8 cellular contexts compared by ENCODE assay signal in genomic region chr10:48363617-48364355, GRCh38. TPM values are rescaled to one million over a fixed set of nuclear protein-coding genes. Genes with fewer than 3 reads are reported as not detected.
A peak's percentile ranks its signal among the peaks of the same experiment; 100 is the strongest.
DNase-seq lines count a peak whose midpoint lies in the region; ATAC-seq and TF ChIP-seq lines count a peak whose summit lies in the region.

No MANE protein-coding gene starts in this region.

- H4K20me1 ChIP-seq in H9 (ENCODE audit: control insufficient read depth, insufficient read depth, insufficient read length), result no peaks in the 10 kb centered on the region

- H3K9ac ChIP-seq in H9 (ENCODE audit: extremely low read depth, insufficient read length, low read length), result no peak overlapping the region

- H2BK5ac ChIP-seq in H9 (ENCODE audit: insufficient read length, low read length), result no peak overlapping the region

- no peak overlapping the region for H2AFZ ChIP-seq in H9 (ENCODE audit: low read length)

- H3K36me3 Mint-ChIP-seq in H9 (ENCODE audit: insufficient read depth in 1 of 3, low read depth in 3 of 3), result no peaks in the 10 kb centered on the region
- H3K36me3 Mint-ChIP-seq in activated naive CD8-positive, alpha-beta T cell treated with anti-CD3 and anti-CD28 coated beads, Interleukin-2, amount 50 U/mL, for 24 hours (ENCODE audit: low read depth), result no peaks in the 10 kb centered on the region

- H3K4me1 Mint-ChIP-seq in H9, result peaks cover 6 to 15% of the 10 kb centered on the region in 2 experiments
- peaks cover 15% of the 10 kb centered on the region for H3K4me1 Mint-ChIP-seq in activated naive CD8-positive, alpha-beta T cell treated with anti-CD3 and anti-CD28 coated beads, Interleukin-2, amount 50 U/mL, for 24 hours

- H2BK120ac ChIP-seq in H9 (ENCODE audit: low read depth, low read length, poor library complexity, severe bottlenecking), result no peak overlapping the region

- H3K18ac ChIP-seq in H9 (ENCODE audit: insufficient read length, low read depth, low read length), result no peak overlapping the region

- H2BK20ac ChIP-seq in H9 (ENCODE audit: low read depth, low read length, poor library complexity, severe bottlenecking), result no peak overlapping the region

- no peak overlapping the region for H3K14ac ChIP-seq in H9 (ENCODE audit: insufficient read depth, low read length)

- no peak overlapping the region for H4K8ac ChIP-seq in H9 (replicated peaks; ENCODE audit: insufficient read length, low read depth, low read length)

- H3K23ac ChIP-seq in H9 (ENCODE audit: insufficient read length, low read depth, low read length), result no peak overlapping the region

- H3K56ac ChIP-seq in H9 (ENCODE audit: insufficient read length, low read depth, low read length), result no peak overlapping the region

- peak; percentile 80 for TF ChIP-seq CTCF in H9 (conservative IDR thresholded peaks at IDR 0.05)

- H3K23me2 ChIP-seq in H9 (ENCODE audit: insufficient read length, low read depth, low read length, poor library complexity, severe bottlenecking), result no peaks in the 10 kb centered on the region

- no peak overlapping the region for H3K4me2 ChIP-seq in H9 (ENCODE audit: insufficient read depth, insufficient read length, low read length)

- no peak overlapping the region for H2AK5ac ChIP-seq in H9 (ENCODE audit: insufficient read length, low read length)

- H3K9me3 ChIP-seq in H9 (ENCODE audit: control insufficient read depth, low read depth, low read length), result no peaks in the 10 kb centered on the region

- DNase-seq in Caki2 (ENCODE audit: low read depth) (peak; percentile 61), H9 (no peak), NCI-H526 treated with DMSO at 0.1 percent for 48 hours (lab: John Stamatoyannopoulos, UW) (peak; percentile 48), left ventricle myocardium superior (no peak), retina (peak; percentile 34)
- DNase-seq in activated naive CD8-positive, alpha-beta T cell treated with anti-CD3 and anti-CD28 coated beads, Interleukin-2, amount 50 U/mL, for 24 hours, result peak; percentile 17

- no peak overlapping the region for H3K27ac ChIP-seq in H9 (ENCODE audit: insufficient read length, low read depth, low read length)

- ATAC-seq in activated naive CD8-positive, alpha-beta T cell treated with anti-CD3 and anti-CD28 coated beads, Interleukin-2, amount 50 U/mL, for 24 hours, result no peak
- ATAC-seq in left ventricle myocardium superior (peak; percentile 74), GM21576 (IDR thresholded peaks at IDR 0.05; ENCODE audit: unreplicated experiment) (no peak), HG02623 (IDR thresholded peaks at IDR 0.05; ENCODE audit: unreplicated experiment) (no peak)

- no peaks in the 10 kb centered on the region; the same call in 1 of the 2 replicates for H3K27me3 Mint-ChIP-seq in H9 (ENCODE audit: low read depth)
- H3K27me3 Mint-ChIP-seq in activated naive CD8-positive, alpha-beta T cell treated with anti-CD3 and anti-CD28 coated beads, Interleukin-2, amount 50 U/mL, for 24 hours, result no peaks in the 10 kb centered on the region

- no peak overlapping the region for H3K4ac ChIP-seq in H9 (ENCODE audit: low read depth, low read length)

- H3K27ac Mint-ChIP-seq in H9, result peak overlapping the region in 1 of 3 experiments; percentile 36; a peak in 1 of 7 replicates
- no peak overlapping the region for H3K27ac Mint-ChIP-seq in activated naive CD8-positive, alpha-beta T cell treated with anti-CD3 and anti-CD28 coated beads, Interleukin-2, amount 50 U/mL, for 24 hours

- intact Hi-C loops in left ventricle myocardium superior (cut with micrococcal nuclease), result loop anchor here (10.0 kb wide), 1 partner anchor 291 kb away; no protein-coding TSS in a partner anchor

- H3K9me3 Mint-ChIP-seq in H9, result no peaks in the 10 kb centered on the region
- H3K9me3 Mint-ChIP-seq in activated naive CD8-positive, alpha-beta T cell treated with anti-CD3 and anti-CD28 coated beads, Interleukin-2, amount 50 U/mL, for 24 hours, result no peaks in the 10 kb centered on the region

- no peaks in the 10 kb centered on the region for H3K27me3 ChIP-seq in H9 (ENCODE audit: insufficient read depth, low read length)

- H4K91ac ChIP-seq in H9 (ENCODE audit: insufficient read length, low read depth, low read length), result no peak overlapping the region

- H2BK12ac ChIP-seq in H9 (ENCODE audit: insufficient read length, low read depth, low read length), result no peak overlapping the region

- H3T11ph ChIP-seq in H9 (ENCODE audit: low read length), result no peak overlapping the region

- in situ Hi-C loops in Caki2 (cut with HindIII; ENCODE audit: low pct_unique_long_range_greater_than_20kb, low sequenced_read_pairs), result no loop called here

- H3K79me1 ChIP-seq in H9 (ENCODE audit: insufficient read depth, low read depth, low read length, poor library complexity, severe bottlenecking), result peaks cover 2% of the 10 kb centered on the region

- H2BK15ac ChIP-seq in H9 (ENCODE audit: low read depth, low read length), result no peak overlapping the region

- H3K79me2 ChIP-seq in H9 (ENCODE audit: insufficient read depth, low read length), result peaks cover 3% of the 10 kb centered on the region; the same call in 1 of the 2 replicates

- no peak overlapping the region for H3K4me3 Mint-ChIP-seq in H9
- H3K4me3 Mint-ChIP-seq in activated naive CD8-positive, alpha-beta T cell treated with anti-CD3 and anti-CD28 coated beads, Interleukin-2, amount 50 U/mL, for 24 hours, result no peak overlapping the region

- H3K4me1 ChIP-seq in H9 (ENCODE audit: insufficient read depth, low read length), result no peaks in the 10 kb centered on the region

- no CpG with 5 or more reads among the region's 5 CpGs for WGBS in H9 (ENCODE audit: extremely low coverage, insufficient read length, low lambda C conversion rate)

- H4K5ac ChIP-seq in H9 (ENCODE audit: insufficient read length, low read depth, low read length), result no peak overlapping the region

RNA-seq across cellular contexts. Expression of gene MAPK8, which starts 57.3 kb away (rescaled TPM):
- 93.7 and 102 TPM in 2 replicates for total RNA-seq in Caki2 (2014; rRNA removed; shearing (Covaris generic); ENCODE audit: low replicate concordance)
- 52.0 and 56.3 TPM in 2 replicates for total RNA-seq in H9 (2021)
- total RNA-seq in left ventricle myocardium superior, result 38.4 TPM

Comparison
In these comparisons a context has a peak if more than half of its experiments do, and no peak if none do; other contexts are left out.
1. DNase-seq: peak in Caki2 (single experiment), NCI-H526 treated with DMSO at 0.1 percent for 48 hours (single experiment), activated naive CD8-positive, alpha-beta T cell treated with anti-CD3 and anti-CD28 coated beads, Interleukin-2, amount 50 U/mL, for 24 hours (single experiment) and retina (single experiment); none in H9 (single experiment) and left ventricle myocardium superior (single experiment).